ENCODE assay signal across 1 cellular context in the genomic region with DNA sequence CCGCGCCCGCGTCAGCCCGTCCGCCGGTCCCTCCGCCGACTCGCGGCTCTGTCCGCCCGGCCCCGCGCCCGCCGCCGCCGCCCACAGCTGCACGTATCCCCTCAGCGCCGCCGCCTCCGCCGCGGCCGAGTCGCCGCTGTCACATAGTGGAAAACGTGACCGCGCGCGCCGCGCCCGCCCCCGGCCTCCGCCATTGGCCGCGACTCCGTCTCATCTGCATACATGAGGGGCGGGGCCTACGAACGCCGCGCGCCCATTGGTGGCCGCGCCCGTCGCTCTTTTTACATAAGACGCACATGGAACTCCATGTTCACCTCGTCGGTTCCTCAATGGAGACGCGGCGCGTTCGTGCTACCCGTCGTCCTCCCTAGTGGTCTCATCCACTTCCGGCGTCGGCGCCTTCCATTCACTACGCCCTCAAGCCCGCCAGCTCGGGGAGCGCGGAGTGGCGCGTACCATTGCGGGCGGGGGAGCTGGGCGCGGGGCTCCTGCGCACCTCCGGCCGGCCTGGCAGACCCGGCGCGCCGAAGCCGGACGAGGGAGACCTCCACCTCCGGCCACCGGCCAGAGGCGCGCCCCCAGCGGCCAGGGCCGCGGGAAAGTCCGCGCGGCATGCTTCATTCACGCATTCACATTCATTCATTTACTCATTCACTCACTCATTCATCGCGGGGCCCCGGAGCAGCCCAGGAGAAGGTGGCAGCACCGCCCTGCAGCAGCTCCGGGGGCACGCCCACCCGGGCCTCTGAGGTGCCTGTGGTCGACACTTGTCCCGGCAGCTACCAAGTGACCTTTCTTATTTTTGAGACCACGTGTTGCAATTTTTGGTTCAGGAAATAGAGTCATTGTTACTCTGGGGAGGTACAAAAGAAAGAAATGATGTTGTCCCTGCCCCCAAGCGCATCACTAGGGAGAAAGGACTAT.
TF ChIP-seq lines count a peak whose summit lies in the region.

No MANE protein-coding gene starts in this region.

TF ChIP-seq in HepG2, 621 proteins besides CTCF, POLR2A, EP300 and RAD21 (continued from another document):
- no peak for TF ChIP-seq KDM5B (CRISPR knock-in tag; IDR thresholded peaks at IDR 0.05; ENCODE audit: borderline replicate concordance)
- TF ChIP-seq, protein P1, sequence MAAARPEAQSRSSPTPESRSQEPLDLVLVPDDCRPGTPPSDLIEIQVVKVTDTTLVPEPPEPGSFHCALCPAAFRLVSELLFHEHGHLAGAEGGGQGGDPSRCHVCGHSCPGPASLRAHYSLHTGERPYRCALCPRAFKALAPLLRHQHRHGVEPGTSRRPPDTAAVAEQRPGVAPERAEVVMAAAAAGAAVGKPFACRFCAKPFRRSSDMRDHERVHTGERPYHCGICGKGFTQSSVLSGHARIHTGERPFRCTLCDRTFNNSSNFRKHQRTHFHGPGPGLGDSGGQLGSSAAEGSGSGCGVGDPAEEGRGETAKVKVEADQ (CRISPR knock-in tag; IDR thresholded peaks at IDR 0.05; ENCODE audit: borderline replicate concordance): peak; percentile 37; the same call in 1 of the 2 replicates
- 0 out of 2 replicates have a peak, but pooled peaks have one; percentile 52 for TF ChIP-seq ZNF780A (CRISPR knock-in tag; IDR thresholded peaks at IDR 0.05)
- TF ChIP-seq XRCC5 (optimal IDR thresholded peaks at IDR 0.05; ENCODE audit: low read length): peak; percentile 81
- TF ChIP-seq AGO2 (optimal IDR thresholded peaks at IDR 0.05; ENCODE audit: low read depth, low read length): peak; percentile 59
- peak; percentile 54 for TF ChIP-seq SPEN (CRISPR knock-in tag; IDR thresholded peaks at IDR 0.05; ENCODE audit: low read depth)
- TF ChIP-seq ZSCAN22 (CRISPR knock-in tag; IDR thresholded peaks at IDR 0.05): no peak
- no peak for TF ChIP-seq ZNF282 (IDR thresholded peaks at IDR 0.05; ENCODE audit: partially characterized antibody)
- peak; percentile 82 for TF ChIP-seq BORCS8-MEF2B (CRISPR knock-in tag; IDR thresholded peaks at IDR 0.05)
- TF ChIP-seq MXD4 (CRISPR knock-in tag; IDR thresholded peaks at IDR 0.05): peak; percentile 76
- TF ChIP-seq TGIF2 (CRISPR knock-in tag; IDR thresholded peaks at IDR 0.05): 0 out of 2 replicates have a peak, but pooled peaks have one; percentile 54
- TF ChIP-seq, protein P2, sequence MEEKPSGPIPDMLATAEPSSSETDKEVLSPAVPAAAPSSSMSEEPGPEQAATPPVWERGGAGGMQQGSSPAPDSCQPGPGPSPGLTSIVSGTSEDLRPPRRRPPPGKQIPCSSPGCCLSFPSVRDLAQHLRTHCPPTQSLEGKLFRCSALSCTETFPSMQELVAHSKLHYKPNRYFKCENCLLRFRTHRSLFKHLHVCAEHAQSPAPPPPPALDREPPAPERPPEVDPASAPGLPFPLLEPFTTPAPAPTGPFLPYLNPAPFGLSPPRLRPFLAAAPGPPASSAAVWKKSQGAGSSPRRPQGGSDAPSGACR (CRISPR knock-in tag; IDR thresholded peaks at IDR 0.05): 0 out of 2 replicates have a peak, but pooled peaks have one; percentile 55
- 0 out of 2 replicates have a peak, but pooled peaks have one; percentile 28 for TF ChIP-seq RCOR2 (CRISPR knock-in tag; IDR thresholded peaks at IDR 0.05)
- peak; percentile 52 for TF ChIP-seq TBL1XR1 (IDR thresholded peaks at IDR 0.05; ENCODE audit: borderline replicate concordance, low read length, partially characterized antibody)
- TF ChIP-seq FIP1L1 (IDR thresholded peaks at IDR 0.05; ENCODE audit: borderline replicate concordance, insufficient read depth, low read depth, low read length): 0 out of 2 replicates have a peak, but pooled peaks have one; percentile 68
- TF ChIP-seq, protein P3, sequence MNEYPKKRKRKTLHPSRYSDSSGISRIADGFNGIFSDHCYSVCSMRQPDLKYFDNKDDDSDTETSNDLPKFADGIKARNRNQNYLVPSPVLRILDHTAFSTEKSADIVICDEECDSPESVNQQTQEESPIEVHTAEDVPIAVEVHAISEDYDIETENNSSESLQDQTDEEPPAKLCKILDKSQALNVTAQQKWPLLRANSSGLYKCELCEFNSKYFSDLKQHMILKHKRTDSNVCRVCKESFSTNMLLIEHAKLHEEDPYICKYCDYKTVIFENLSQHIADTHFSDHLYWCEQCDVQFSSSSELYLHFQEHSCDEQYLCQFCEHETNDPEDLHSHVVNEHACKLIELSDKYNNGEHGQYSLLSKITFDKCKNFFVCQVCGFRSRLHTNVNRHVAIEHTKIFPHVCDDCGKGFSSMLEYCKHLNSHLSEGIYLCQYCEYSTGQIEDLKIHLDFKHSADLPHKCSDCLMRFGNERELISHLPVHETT (CRISPR knock-in tag; conservative IDR thresholded peaks at IDR 0.05): peak; percentile 86
- TF ChIP-seq, protein P4, sequence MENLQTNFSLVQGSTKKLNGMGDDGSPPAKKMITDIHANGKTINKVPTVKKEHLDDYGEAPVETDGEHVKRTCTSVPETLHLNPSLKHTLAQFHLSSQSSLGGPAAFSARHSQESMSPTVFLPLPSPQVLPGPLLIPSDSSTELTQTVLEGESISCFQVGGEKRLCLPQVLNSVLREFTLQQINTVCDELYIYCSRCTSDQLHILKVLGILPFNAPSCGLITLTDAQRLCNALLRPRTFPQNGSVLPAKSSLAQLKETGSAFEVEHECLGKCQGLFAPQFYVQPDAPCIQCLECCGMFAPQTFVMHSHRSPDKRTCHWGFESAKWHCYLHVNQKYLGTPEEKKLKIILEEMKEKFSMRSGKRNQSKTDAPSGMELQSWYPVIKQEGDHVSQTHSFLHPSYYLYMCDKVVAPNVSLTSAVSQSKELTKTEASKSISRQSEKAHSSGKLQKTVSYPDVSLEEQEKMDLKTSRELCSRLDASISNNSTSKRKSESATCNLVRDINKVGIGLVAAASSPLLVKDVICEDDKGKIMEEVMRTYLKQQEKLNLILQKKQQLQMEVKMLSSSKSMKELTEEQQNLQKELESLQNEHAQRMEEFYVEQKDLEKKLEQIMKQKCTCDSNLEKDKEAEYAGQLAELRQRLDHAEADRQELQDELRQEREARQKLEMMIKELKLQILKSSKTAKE (CRISPR knock-in tag; IDR thresholded peaks at IDR 0.05; ENCODE audit: borderline replicate concordance): peak; percentile 64; the same call in 1 of the 2 replicates
- TF ChIP-seq DMAP1 (CRISPR knock-in tag; IDR thresholded peaks at IDR 0.05): peak; percentile 96
- peak; percentile 76; the same call in 1 of the 2 replicates for TF ChIP-seq TBX3 (IDR thresholded peaks at IDR 0.05; ENCODE audit: borderline replicate concordance)
- TF ChIP-seq KLF9 (CRISPR knock-in tag; IDR thresholded peaks at IDR 0.05; ENCODE audit: low read depth): peak; percentile 61; the same call in 1 of the 2 replicates
- TF ChIP-seq, protein P5, sequence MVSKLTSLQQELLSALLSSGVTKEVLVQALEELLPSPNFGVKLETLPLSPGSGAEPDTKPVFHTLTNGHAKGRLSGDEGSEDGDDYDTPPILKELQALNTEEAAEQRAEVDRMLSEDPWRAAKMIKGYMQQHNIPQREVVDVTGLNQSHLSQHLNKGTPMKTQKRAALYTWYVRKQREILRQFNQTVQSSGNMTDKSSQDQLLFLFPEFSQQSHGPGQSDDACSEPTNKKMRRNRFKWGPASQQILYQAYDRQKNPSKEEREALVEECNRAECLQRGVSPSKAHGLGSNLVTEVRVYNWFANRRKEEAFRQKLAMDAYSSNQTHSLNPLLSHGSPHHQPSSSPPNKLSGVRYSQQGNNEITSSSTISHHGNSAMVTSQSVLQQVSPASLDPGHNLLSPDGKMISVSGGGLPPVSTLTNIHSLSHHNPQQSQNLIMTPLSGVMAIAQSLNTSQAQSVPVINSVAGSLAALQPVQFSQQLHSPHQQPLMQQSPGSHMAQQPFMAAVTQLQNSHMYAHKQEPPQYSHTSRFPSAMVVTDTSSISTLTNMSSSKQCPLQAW (CRISPR knock-in tag; IDR thresholded peaks at IDR 0.05): peak; percentile 70
- peak; percentile 85 for TF ChIP-seq ZNF124 (CRISPR knock-in tag; IDR thresholded peaks at IDR 0.05)
